ENCODE assay signal across 8 cellular contexts in genomic region chr1:20717452-20718342, GRCh38. TPM values are rescaled to one million over a fixed set of nuclear protein-coding genes. Genes with fewer than 3 reads are reported as not detected.
DNase-seq lines count a peak whose midpoint lies in the region; TF ChIP-seq lines count a peak whose summit lies in the region.

TSS of gene KIF17 (minus strand) at chr1:20718007. CDS start at chr1:20717706, 301 bp downstream.

- H3K27ac ChIP-seq in Peyer's patch (no peak within 1 kb of the TSS), tibial nerve (peak within 1 kb of the TSS in 1 of 4 donors; percentile 73)

- H3K9me3 ChIP-seq in Peyer's patch, result no peaks in the 10 kb centered on the region
- H3K9me3 ChIP-seq in neuron (ENCODE audit: low read length), result no peaks in the 10 kb centered on the region
- H3K9me3 ChIP-seq in tibial nerve, result no peaks in the 10 kb centered on the region

- DNase-seq in AG08396 (ENCODE audit: low spot score) (peak; percentile 96), GM19240 (ENCODE audit: insufficient read length, low spot score) (peak; percentile 57), Peyer's patch (peak; percentile 50 to 90 (median 90)), activated gamma-delta T cell (lab: John Stamatoyannopoulos, UW) (peak; percentile 52), fibroblast of villous mesenchyme (ENCODE audit: low read depth) (peak; percentile 83), tibial nerve (ENCODE audit: low spot score in 2 of 2) (peak; percentile 39 to 47), NCI-H2029 treated with DMSO at 0.1 percent for 48 hours (lab: John Stamatoyannopoulos, UW) (no peak)

- TF ChIP-seq POLR2A in Peyer's patch (IDR thresholded peaks at IDR 0.05) (no peak), tibial nerve (IDR thresholded peaks at IDR 0.05) (no peak)

- 4 to 10% methylated on average over 8 to 22 of the region's 112 CpGs for WGBS in tibial nerve, 2 donors

- H3K36me3 ChIP-seq in Peyer's patch (no peaks in the 10 kb centered on the region), neuron (ENCODE audit: insufficient read depth, low read length) (no peaks in the 10 kb centered on the region), tibial nerve (no peaks in the 10 kb centered on the region)

- H3K27me3 ChIP-seq in Peyer's patch, result peaks cover 0 to 14% of the 10 kb centered on the region in 2 donors
- H3K27me3 ChIP-seq in neuron (ENCODE audit: insufficient read depth, low read length), result no peaks in the 10 kb centered on the region
- H3K27me3 ChIP-seq in tibial nerve, result peaks cover 0 to 33% of the 10 kb centered on the region in 2 donors

- TF ChIP-seq CTCF in Peyer's patch (IDR thresholded peaks at IDR 0.05) (no peak), fibroblast of villous mesenchyme (IDR thresholded peaks at IDR 0.05; ENCODE audit: insufficient read depth, low read depth, low read length) (no peak), tibial nerve (IDR thresholded peaks at IDR 0.05) (no peak)

- no peak for TF ChIP-seq EP300 in tibial nerve (IDR thresholded peaks at IDR 0.05)

- no peak within 1 kb of the TSS for H2AFZ ChIP-seq in neuron (ENCODE audit: low read depth, low read length)

- H3K4me1 ChIP-seq in Peyer's patch (peaks cover 0 to 8% (median 6%) of the 10 kb centered on the region in 4 donors), neuron (ENCODE audit: insufficient read depth, low read length) (peaks cover 3% of the 10 kb centered on the region), tibial nerve (peaks cover 0 to 11% (median 4%) of the 10 kb centered on the region in 4 donors)

- H3K4me3 ChIP-seq in Peyer's patch (peak within 1 kb of the TSS; percentile 24 to 68 (median 54)), fibroblast of villous mesenchyme (ENCODE audit: low read depth, low read length) (peak within 1 kb of the TSS; percentile 53), neuron (ENCODE audit: low read length) (peak within 1 kb of the TSS; percentile 27), tibial nerve (peak within 1 kb of the TSS; percentile 25 to 60 (median 36))

RNA-seq across cellular contexts. Expression of gene KIF17, which starts in this region (rescaled TPM):
- total RNA-seq in Peyer's patch, result 10 to 100 TPM in 1 of 4 donors, 1 to 10 TPM in 2, under 1 TPM in 1; 0.80 to 10.3 (median 2.2) TPM
- total RNA-seq in fibroblast of villous mesenchyme, result 0.64 and 2.2 TPM in 2 replicates
- 1 to 10 TPM in 3 of 4 donors, under 1 TPM in 1; 0.59 to 4.2 (median 3.3) TPM for total RNA-seq in tibial nerve
